Comparison of ENCODE assay signal across 39 cellular contexts in the genomic region with DNA sequence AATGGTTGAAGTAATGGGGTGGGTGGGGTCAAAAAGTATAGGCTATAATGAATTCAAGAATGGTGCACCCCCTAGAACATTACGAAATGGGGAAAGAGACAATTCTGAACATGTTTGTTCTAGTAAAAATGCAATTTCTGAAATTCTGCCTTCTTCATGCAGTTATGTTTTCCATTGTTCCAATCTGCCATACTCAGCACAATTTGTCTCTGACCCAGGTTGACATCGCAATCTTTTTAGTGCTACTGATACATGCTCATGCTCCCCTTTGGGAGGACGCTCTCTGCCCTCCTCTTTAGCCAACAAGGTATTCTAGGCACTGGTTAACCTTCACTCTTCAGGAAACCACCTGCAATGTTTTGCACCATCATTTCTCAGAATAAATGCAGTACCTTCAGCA.
"Had no signal": no experiment of that assay in that cellular context is flagged by ENCODE, and none has a peak within 500 bp of the region (broad histone marks: within the 10 kb centered on the region; RNA-seq: fewer than 3 reads in every experiment).

No MANE protein-coding gene starts in this region.

- H3K4me3 Mint-ChIP-seq: activated naive CD4-positive, alpha-beta T cell treated with anti-CD3 and anti-CD28 coated beads for 36 hours; activated naive CD4-positive, alpha-beta T cell treated with anti-CD3 and anti-CD28 coated beads, Interleukin-2, amount 50 U/mL, for 24 hours; activated naive CD8-positive, alpha-beta T cell; activated naive CD8-positive, alpha-beta T cell treated with anti-CD3 and anti-CD28 coated beads for 36 hours; activated naive CD8-positive, alpha-beta T cell treated with anti-CD3 and anti-CD28 coated beads, Interleukin-2, amount 10 ng/mL, durations not matched to agents 7 days and 5 days; activated naive CD8-positive, alpha-beta T cell treated with anti-CD3 and anti-CD28 coated beads, Interleukin-2, amount 50 U/mL, for 24 hours; activated T-cell treated with anti-CD3 and anti-CD28 coated beads, Interleukin-2, amount 50 U/mL, for 24 hours; activated T-cell treated with anti-CD3 and anti-CD28 coated beads, Interleukin-2, amount 50 U/mL, for 4 hours; activated T-cell treated with anti-CD3 and anti-CD28 coated beads, Interleukin-2, amount 50 U/mL, for 72 hours; activated T-helper 1 cell treated with anti-CD3 and anti-CD28 coated beads, Interleukin-12 subunit alpha, Interleukin-12 subunit beta, Interleukin-2, Interleukin-4 antibody, amounts not matched to agents 30 ng/mL and 10 ng/mL and 1 ng/mL, durations not matched to agents 14 hours and 24 hours and 36 hours; activated T-helper 17 cell treated with anti-CD3 and anti-CD28 coated beads, Interleukin-2, amount 50 U/mL, for 72 hours; brain; central memory CD8-positive, alpha-beta T cell had no signal

- H3K27ac Mint-ChIP-seq: activated naive CD4-positive, alpha-beta T cell treated with anti-CD3 and anti-CD28 coated beads for 36 hours; activated naive CD4-positive, alpha-beta T cell treated with anti-CD3 and anti-CD28 coated beads, Interleukin-2, amount 50 U/mL, for 24 hours; activated naive CD4-positive, alpha-beta T cell treated with anti-CD3 and anti-CD28 coated beads, Interleukin-2, amount 50 U/mL, for 72 hours; activated naive CD8-positive, alpha-beta T cell; activated naive CD8-positive, alpha-beta T cell treated with anti-CD3 and anti-CD28 coated beads for 36 hours; activated naive CD8-positive, alpha-beta T cell treated with anti-CD3 and anti-CD28 coated beads, Interleukin-2, amount 10 ng/mL, durations not matched to agents 7 days and 5 days; activated naive CD8-positive, alpha-beta T cell treated with anti-CD3 and anti-CD28 coated beads, Interleukin-2, amount 50 U/mL, for 24 hours; activated T-cell treated with anti-CD3 and anti-CD28 coated beads, Interleukin-2, amount 50 U/mL, for 24 hours; activated T-cell treated with anti-CD3 and anti-CD28 coated beads, Interleukin-2, amount 50 U/mL, for 72 hours; activated T-helper 1 cell treated with anti-CD3 and anti-CD28 coated beads, Interleukin-12 subunit alpha, Interleukin-12 subunit beta, Interleukin-2, Interleukin-4 antibody, amounts not matched to agents 30 ng/mL and 10 ng/mL and 1 ng/mL, durations not matched to agents 14 hours and 24 hours and 36 hours; activated T-helper 17 cell treated with anti-CD3 and anti-CD28 coated beads, Interleukin-2, amount 50 U/mL, for 72 hours; activated T-helper 2 cell treated with anti-CD3 and anti-CD28 coated beads, Interferon-gamma antibody, Interleukin-2, Interleukin-4, amounts not matched to agents 10 μg/mL and 5 μg/mL and 100 μg/mL, durations not matched to agents 14 hours and 24 hours and 36 hours; brain had no signal

- H3K36me3 ChIP-seq: adrenal gland, ascending aorta, brain microvascular endothelial cell, breast epithelium, cardiac muscle cell had no signal

- H3K4me1 Mint-ChIP-seq: activated naive CD4-positive, alpha-beta T cell treated with anti-CD3 and anti-CD28 coated beads, Interleukin-2, amount 50 U/mL, for 24 hours; activated naive CD8-positive, alpha-beta T cell treated with anti-CD3 and anti-CD28 coated beads for 36 hours; activated naive CD8-positive, alpha-beta T cell treated with anti-CD3 and anti-CD28 coated beads, Interleukin-2, amount 10 ng/mL, durations not matched to agents 7 days and 5 days; activated naive CD8-positive, alpha-beta T cell treated with anti-CD3 and anti-CD28 coated beads, Interleukin-2, amount 50 U/mL, for 24 hours; activated T-helper 17 cell treated with anti-CD3 and anti-CD28 coated beads, Interleukin-2, amount 50 U/mL, for 72 hours; central memory CD8-positive, alpha-beta T cell had no signal

- H3K27me3 ChIP-seq: adrenal gland, ascending aorta, body of pancreas, brain microvascular endothelial cell, breast epithelium, cardiac muscle cell had no signal

- H3K9me3 ChIP-seq: adrenal gland, ascending aorta, body of pancreas, breast epithelium had no signal

- ATAC-seq: activated naive CD4-positive, alpha-beta T cell treated with anti-CD3 and anti-CD28 coated beads, Interleukin-2, amount 50 U/mL, for 72 hours; activated naive CD8-positive, alpha-beta T cell treated with anti-CD3 and anti-CD28 coated beads, Interleukin-2, amount 50 U/mL, for 24 hours; activated T-cell treated with anti-CD3 and anti-CD28 coated beads, Interleukin-2, amount 50 U/mL, for 4 hours; activated T-cell treated with anti-CD3 and anti-CD28 coated beads, Interleukin-2, amount 50 U/mL, for 72 hours; activated T-helper 17 cell treated with anti-CD3 and anti-CD28 coated beads, Interleukin-2, amount 50 U/mL, for 72 hours; body of pancreas had no signal

- H3K27ac ChIP-seq: adrenal gland, ascending aorta, body of pancreas, brain microvascular endothelial cell, breast epithelium, cardiac muscle cell had no signal

- H3K4me3 ChIP-seq: adrenal gland, ascending aorta, body of pancreas, breast epithelium, cardiac muscle cell had no signal

- DNase-seq: activated effector memory CD4-positive, alpha-beta T cell treated with anti-CD3 and anti-CD28 coated beads, Interleukin-2, amount 50 U/mL, for 16 hours; activated effector memory CD4-positive, alpha-beta T cell treated with Interleukin-2 at 50 U/mL for 16 hours; activated gamma-delta T cell; activated gamma-delta T cell treated with Interleukin-2 at 50 U/mL for 16 hours; activated naive CD4-positive, alpha-beta T cell; activated naive CD4-positive, alpha-beta T cell treated with anti-CD3 and anti-CD28 coated beads for 36 hours; activated naive CD4-positive, alpha-beta T cell treated with anti-CD3 and anti-CD28 coated beads, Interleukin-2, amount 50 U/mL, for 16 hours; activated naive CD4-positive, alpha-beta T cell treated with Interleukin-2 at 50 U/mL for 16 hours; activated naive CD8-positive, alpha-beta T cell treated with anti-CD3 and anti-CD28 coated beads for 36 hours; activated naive CD8-positive, alpha-beta T cell treated with anti-CD3 and anti-CD28 coated beads, Interleukin-2, amount 10 ng/mL, durations not matched to agents 7 days and 5 days; activated naive CD8-positive, alpha-beta T cell treated with anti-CD3 and anti-CD28 coated beads, Interleukin-2, amount 50 U/mL, for 24 hours; activated T-cell treated with anti-CD3 and anti-CD28 coated beads, Interleukin-2, amount 50 U/mL, for 24 hours; activated T-cell treated with anti-CD3 and anti-CD28 coated beads, Interleukin-2, amount 50 U/mL, for 4 hours; activated T-cell treated with anti-CD3 and anti-CD28 coated beads, Interleukin-2, amount 50 U/mL, for 48 hours; activated T-cell treated with anti-CD3 and anti-CD28 coated beads, Interleukin-2, amount 50 U/mL, for 72 hours; adrenal gland; amniotic stem cell; amygdala; anterior cingulate cortex; aorta; body of pancreas; brain microvascular endothelial cell; caudate nucleus; central memory CD4-positive, alpha-beta T cell; cerebellar nuclear complex had no signal

- H3K36me3 Mint-ChIP-seq: activated naive CD4-positive, alpha-beta T cell treated with anti-CD3 and anti-CD28 coated beads, Interleukin-2, amount 50 U/mL, for 24 hours; activated naive CD4-positive, alpha-beta T cell treated with anti-CD3 and anti-CD28 coated beads, Interleukin-2, amount 50 U/mL, for 72 hours; activated naive CD8-positive, alpha-beta T cell; activated naive CD8-positive, alpha-beta T cell treated with anti-CD3 and anti-CD28 coated beads for 36 hours; activated naive CD8-positive, alpha-beta T cell treated with anti-CD3 and anti-CD28 coated beads, Interleukin-2, amount 10 ng/mL, durations not matched to agents 7 days and 5 days; brain had no signal

- H3K4me1 ChIP-seq: adrenal gland, ascending aorta, body of pancreas, breast epithelium had no signal

- FAIRE-seq: astrocyte, bronchial epithelial cell, colon had no signal

- H3K27me3 Mint-ChIP-seq: activated naive CD4-positive, alpha-beta T cell treated with anti-CD3 and anti-CD28 coated beads, Interleukin-2, amount 50 U/mL, for 24 hours; activated naive CD8-positive, alpha-beta T cell; activated naive CD8-positive, alpha-beta T cell treated with anti-CD3 and anti-CD28 coated beads, Interleukin-2, amount 10 ng/mL, durations not matched to agents 7 days and 5 days; activated naive CD8-positive, alpha-beta T cell treated with anti-CD3 and anti-CD28 coated beads, Interleukin-2, amount 50 U/mL, for 24 hours; activated T-cell treated with anti-CD3 and anti-CD28 coated beads, Interleukin-2, amount 50 U/mL, for 24 hours; activated T-helper 17 cell treated with anti-CD3 and anti-CD28 coated beads, Interleukin-2, amount 50 U/mL, for 72 hours; brain; central memory CD8-positive, alpha-beta T cell had no signal
